ENCODE assay signal across 8 cellular contexts in genomic region chr6:46490425-46491200, GRCh38. TPM values are rescaled to one million over a fixed set of nuclear protein-coding genes. Genes with fewer than 3 reads are reported as not detected.
A peak's percentile ranks its signal among the peaks of the same experiment; 100 is the strongest.
DNase-seq lines count a peak whose midpoint lies in the region; ATAC-seq and TF ChIP-seq lines count a peak whose summit lies in the region.

No MANE protein-coding gene starts in this region.

- H3K4me3 ChIP-seq in NB4 (ENCODE audit: low read depth, low read length) = no peak overlapping the region
- peak overlapping the region; percentile 75 for H3K4me3 ChIP-seq in suprapubic skin

- TF ChIP-seq POLR2A in NB4 (IDR thresholded peaks at IDR 0.05; ENCODE audit: extremely low read depth, insufficient read length) (no peak), suprapubic skin (IDR thresholded peaks at IDR 0.05) (no peak)

- peak overlapping the region; percentile 80 for H3K27ac ChIP-seq in suprapubic skin

- H3K9me3 ChIP-seq in suprapubic skin = no peaks in the 10 kb centered on the region

- WGBS in suprapubic skin = 8% methylated on average over 19 of the region's 56 CpGs

- no peak for TF ChIP-seq EP300 in suprapubic skin (IDR thresholded peaks at IDR 0.05)

- H3K27me3 ChIP-seq in suprapubic skin = peaks cover 7% of the 10 kb centered on the region

- ATAC-seq in left lobe of liver (peak; percentile 61), HG02973 (IDR thresholded peaks at IDR 0.05; ENCODE audit: unreplicated experiment) (no peak), HG03378 (IDR thresholded peaks at IDR 0.05; ENCODE audit: unreplicated experiment) (no peak)

- peak; percentile 66 for DNase-seq in GM03348 (ENCODE audit: low spot score)
- DNase-seq in NB4 (ENCODE audit: low read depth) = no peak
- peak; percentile 49 for DNase-seq in cerebellum (ENCODE audit: low spot score)
- peak; percentile 45 for DNase-seq in left lobe of liver (ENCODE audit: low spot score)
- DNase-seq in suprapubic skin (ENCODE audit: low spot score in 2 of 2) = peak; percentile 62 to 80
- no peak for DNase-seq in NCI-H146 treated with DMSO at 0.1 percent for 48 hours (lab: John Stamatoyannopoulos, UW; ENCODE audit: unreplicated experiment)

- H3K4me1 ChIP-seq in suprapubic skin = peaks cover 30% of the 10 kb centered on the region

- H3K36me3 ChIP-seq in suprapubic skin = no peaks in the 10 kb centered on the region

- TF ChIP-seq CTCF in NB4 (IDR thresholded peaks at IDR 0.05; ENCODE audit: low read depth, low read length) = peak; percentile 28
- TF ChIP-seq CTCF in suprapubic skin (IDR thresholded peaks at IDR 0.05) = no peak

RNA-seq across cellular contexts. Expression of gene RCAN2, which starts 0.6 kb away (rescaled TPM):
- 30.3 TPM for total RNA-seq in cerebellum
- total RNA-seq in left lobe of liver = 1.2 TPM
- 10 to 100 TPM in 3 of 4 donors, 1 to 10 TPM in 1; 6.7 to 15.3 (median 13.8) TPM for total RNA-seq in suprapubic skin

Comparison
In these comparisons a context has a peak if more than half of its experiments do, and no peak if none do; other contexts are left out.
1. DNase-seq: peak in GM03348 (single experiment), cerebellum (single experiment), left lobe of liver (single experiment) and suprapubic skin (2 of 2); none in NB4 (single experiment) and NCI-H146 treated with DMSO at 0.1 percent for 48 hours (single experiment).